Comparison of ENCODE assay signal across 11 cellular contexts in genomic region chr3:46369675-46370132, GRCh38. TPM values are rescaled to one million over a fixed set of nuclear protein-coding genes. Genes with fewer than 3 reads are reported as not detected.
A peak's percentile ranks its signal among the peaks of the same experiment; 100 is the strongest.
DNase-seq lines count a peak whose midpoint lies in the region; ATAC-seq and TF ChIP-seq lines count a peak whose summit lies in the region.
"Had no signal": no experiment of that assay in that cellular context is flagged by ENCODE, and none has a peak within 500 bp of the region (broad histone marks: within the 10 kb centered on the region; RNA-seq: fewer than 3 reads in every experiment).

No MANE protein-coding gene starts in this region.

- peak; percentile 64 for DNase-seq in activated CD4-positive, alpha-beta memory T cell treated with anti-CD3 and anti-CD28 coated beads, Interleukin-2, amount 10 ng/mL, durations not matched to agents 7 days and 5 days
- DNase-seq in spleen (no peak), NCI-H2171 treated with DMSO at 0.1 percent for 48 hours (lab: John Stamatoyannopoulos, UW) (no peak), A172 (ENCODE audit: low spot score) (no peak), NCI-H187 (lab: John Stamatoyannopoulos, UW) (no peak), ascending aorta (ENCODE audit: low spot score in 2 of 2) (no peak)
- DNase-seq: erythroblast, HCEC 1CT had no signal

- peaks cover 87% of the 10 kb centered on the region for H3K4me1 Mint-ChIP-seq in activated CD4-positive, alpha-beta memory T cell treated with anti-CD3 and anti-CD28 coated beads, Interleukin-2, amount 10 ng/mL, durations not matched to agents 7 days and 5 days

- H3K4me3 ChIP-seq in spleen (no peak overlapping the region), ascending aorta (no peak overlapping the region)
- H3K4me3 ChIP-seq: lung had no signal

- no peaks in the 10 kb centered on the region for H3K9me3 Mint-ChIP-seq in activated CD4-positive, alpha-beta memory T cell treated with anti-CD3 and anti-CD28 coated beads, Interleukin-2, amount 10 ng/mL, durations not matched to agents 7 days and 5 days

- TF ChIP-seq POLR2A in spleen (IDR thresholded peaks at IDR 0.05), result no peak

- H3K27me3 ChIP-seq in spleen (replicated peaks in 1 of 7) (no peaks in the 10 kb centered on the region), ascending aorta (no peaks in the 10 kb centered on the region)

- H3K27ac Mint-ChIP-seq in activated CD4-positive, alpha-beta memory T cell treated with anti-CD3 and anti-CD28 coated beads, Interleukin-2, amount 10 ng/mL, durations not matched to agents 7 days and 5 days, result peak overlapping the region; percentile 89

- POLR2A ChIA-PET in activated CD4-positive, alpha-beta memory T cell treated with anti-CD3 and anti-CD28 coated beads, Interleukin-2, amount 10 ng/mL, durations not matched to agents 7 days and 5 days (lab: Charles Lee), result interaction anchor here (0.7 to 12.1 kb wide), 43 partner anchors 8 to 505 kb away, joined by 3 to 414 read pairs (median 9); partner anchors contain the start of genes CCR1, CCR2, CCR3 and CCR5AS

- no peaks in the 10 kb centered on the region for H3K36me3 ChIP-seq in spleen
- H3K36me3 ChIP-seq in ascending aorta, result no peaks in the 10 kb centered on the region

- 63 to 82% (median 69%) methylated on average over 6 of the region's 6 CpGs for WGBS in spleen, 5 donors

- peaks cover 0 to 71% (median 22%) of the 10 kb centered on the region in 6 donors for H3K4me1 ChIP-seq in spleen
- no peaks in the 10 kb centered on the region for H3K4me1 ChIP-seq in ascending aorta

- TF ChIP-seq CTCF in spleen (IDR thresholded peaks at IDR 0.05 in 8 of 11, conservative IDR thresholded peaks at IDR 0.05 in 3 of 11) (no peak), ascending aorta (IDR thresholded peaks at IDR 0.05) (no peak)

- intact Hi-C loops in spleen (cut with DNase I; ENCODE audit: low total_unique reads) (loop anchor here (5.0 kb wide), 3 partner anchors 92 to 432 kb away; no protein-coding TSS in a partner anchor), ascending aorta (cut with DNase I) (no loop called here)

- CTCF ChIA-PET in activated CD4-positive, alpha-beta memory T cell treated with anti-CD3 and anti-CD28 coated beads, Interleukin-2, amount 10 ng/mL, durations not matched to agents 7 days and 5 days (lab: Charles Lee), result interaction anchor here (0.6 to 10.0 kb wide), 36 partner anchors 9 to 462 kb away, joined by 3 to 184 read pairs (median 8); partner anchors contain the start of genes CCR1, CCR2, CCR5AS and CCRL2

- ATAC-seq in GM18511 (IDR thresholded peaks at IDR 0.05; ENCODE audit: unreplicated experiment) (peak; percentile 76), HG02588 (IDR thresholded peaks at IDR 0.05; ENCODE audit: unreplicated experiment) (peak; percentile 61)

- peak overlapping the region in 7 of 8 donors; percentile 17 to 81 (median 56) for H3K27ac ChIP-seq in spleen
- no peak overlapping the region for H3K27ac ChIP-seq in ascending aorta

- H3K9me3 ChIP-seq in spleen (no peaks in the 10 kb centered on the region), ascending aorta (no peaks in the 10 kb centered on the region)

- H3K27me3 Mint-ChIP-seq in activated CD4-positive, alpha-beta memory T cell treated with anti-CD3 and anti-CD28 coated beads, Interleukin-2, amount 10 ng/mL, durations not matched to agents 7 days and 5 days, result peaks cover 10% of the 10 kb centered on the region

- peaks cover 49% of the 10 kb centered on the region for H3K36me3 Mint-ChIP-seq in activated CD4-positive, alpha-beta memory T cell treated with anti-CD3 and anti-CD28 coated beads, Interleukin-2, amount 10 ng/mL, durations not matched to agents 7 days and 5 days (ENCODE audit: low read depth)

- peak overlapping the region; percentile 71 for H3K4me3 Mint-ChIP-seq in activated CD4-positive, alpha-beta memory T cell treated with anti-CD3 and anti-CD28 coated beads, Interleukin-2, amount 10 ng/mL, durations not matched to agents 7 days and 5 days

RNA-seq across cellular contexts. Expression of gene CCR5, which starts 1.0 kb away (rescaled TPM):
- total RNA-seq in activated CD4-positive, alpha-beta memory T cell treated with anti-CD3 and anti-CD28 coated beads, Interleukin-2, amount 10 ng/mL, durations not matched to agents 7 days and 5 days, result 10 to 100 TPM; 80.2 to 85.3 TPM
- total RNA-seq in spleen (10 to 100 TPM in 3 of 7 donors, 1 to 10 TPM in 4; 5.0 to 15.5 (median 9.5) TPM), ascending aorta (not detected)
- polyA plus RNA-seq in spleen, result 1 to 10 TPM; 2.0 to 5.8 (median 2.4) TPM
- not detected in 2 replicates for total RNA-seq in A172 (2014; rRNA removed; shearing (Covaris generic))

RNA-seq across cellular contexts. Expression of gene CCR2, which starts 15.8 kb away (rescaled TPM):
- 100 to 1,000 TPM; 167 to 174 TPM for total RNA-seq in activated CD4-positive, alpha-beta memory T cell treated with anti-CD3 and anti-CD28 coated beads, Interleukin-2, amount 10 ng/mL, durations not matched to agents 7 days and 5 days
- 10 to 100 TPM; 14.3 to 54.4 (median 26.7) TPM for total RNA-seq in spleen
- polyA plus RNA-seq in spleen, result 1 to 10 TPM; 2.0 to 5.8 (median 5.0) TPM
- not detected in 2 replicates for total RNA-seq in A172 (2014; rRNA removed; shearing (Covaris generic))
- total RNA-seq in ascending aorta, result 0.11 TPM

RNA-seq across cellular contexts. Expression of gene CCRL2, which starts 37.4 kb away (rescaled TPM):
- total RNA-seq in activated CD4-positive, alpha-beta memory T cell treated with anti-CD3 and anti-CD28 coated beads, Interleukin-2, amount 10 ng/mL, durations not matched to agents 7 days and 5 days, result 1 to 10 TPM; 5.4 to 6.2 TPM
- 10 to 100 TPM in 6 of 7 donors, 1 to 10 TPM in 1; 9.9 to 21.7 (median 15.5) TPM for total RNA-seq in spleen
- 10 to 100 TPM in 1 of 3 donors, 1 to 10 TPM in 2; 4.8 to 12.0 (median 5.6) TPM for polyA plus RNA-seq in spleen
- total RNA-seq in A172 (2014; rRNA removed; shearing (Covaris generic)), result 0.72 TPM in 1 of 2 replicates, not detected in the other
- not detected for total RNA-seq in ascending aorta

Comparison
In these comparisons a context has a peak if more than half of its experiments do, and no peak if none do; other contexts are left out.
1. H3K27ac ChIP-seq: peak in spleen (7 of 8); none in ascending aorta (0 of 2).
2. RNA of gene CCR2, which starts 15.8 kb away (total RNA-seq): 167 to 174 TPM in activated CD4-positive, alpha-beta memory T cell treated with anti-CD3 and anti-CD28 coated beads, Interleukin-2, amount 10 ng/mL, durations not matched to agents 7 days and 5 days and 14.3 to 54.4 TPM in spleen; 0.11 TPM in ascending aorta (single experiment) and not detected in A172; every median in the first group is over 10 times any median in the second.